In the genomic region with DNA sequence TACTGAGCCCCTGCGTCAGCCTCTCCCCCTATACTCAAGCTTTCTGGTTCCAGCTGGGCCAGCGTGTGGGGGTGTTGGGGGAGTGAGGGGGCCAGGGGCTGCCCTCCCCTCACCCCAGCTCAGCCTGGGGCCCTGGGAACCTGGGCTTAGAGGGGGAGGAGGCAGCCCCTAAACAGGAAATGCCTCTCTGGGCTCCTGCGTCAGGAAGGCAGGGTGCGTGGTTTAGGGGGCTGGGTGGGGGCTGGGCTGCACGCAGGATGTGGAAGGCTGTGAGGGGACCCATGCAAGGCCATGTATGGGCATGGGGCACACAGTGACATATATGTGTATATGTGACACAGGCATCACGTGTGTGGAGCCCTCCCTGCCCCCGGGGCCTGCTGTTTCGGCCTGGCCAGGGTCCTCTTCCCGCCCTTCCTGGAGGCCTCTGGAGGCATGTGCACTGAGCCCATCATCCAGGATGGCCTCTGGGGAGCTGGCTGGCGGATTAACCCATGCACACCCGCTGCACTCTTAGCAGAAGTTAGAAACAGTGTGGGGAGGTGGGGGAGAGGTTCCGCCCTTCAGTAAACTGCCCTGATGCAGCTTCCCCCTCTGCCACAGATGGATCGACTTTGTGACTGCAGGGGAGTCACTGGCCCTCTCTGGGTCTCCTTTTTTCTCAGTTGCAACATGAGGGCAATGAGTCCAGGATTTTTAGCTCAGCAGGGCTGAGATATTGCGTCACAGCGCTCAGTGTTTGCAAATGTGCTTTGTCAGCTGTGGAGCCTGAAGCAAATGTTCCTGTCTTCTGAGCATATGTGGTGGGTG, we compare ENCODE assay signal across 1 cellular context.
TF ChIP-seq lines count a peak whose summit lies in the region.

No MANE protein-coding gene starts in this region.

TF ChIP-seq in HepG2, 621 proteins besides CTCF, POLR2A, EP300 and RAD21 (continued from another document):
- TF ChIP-seq, protein P1, sequence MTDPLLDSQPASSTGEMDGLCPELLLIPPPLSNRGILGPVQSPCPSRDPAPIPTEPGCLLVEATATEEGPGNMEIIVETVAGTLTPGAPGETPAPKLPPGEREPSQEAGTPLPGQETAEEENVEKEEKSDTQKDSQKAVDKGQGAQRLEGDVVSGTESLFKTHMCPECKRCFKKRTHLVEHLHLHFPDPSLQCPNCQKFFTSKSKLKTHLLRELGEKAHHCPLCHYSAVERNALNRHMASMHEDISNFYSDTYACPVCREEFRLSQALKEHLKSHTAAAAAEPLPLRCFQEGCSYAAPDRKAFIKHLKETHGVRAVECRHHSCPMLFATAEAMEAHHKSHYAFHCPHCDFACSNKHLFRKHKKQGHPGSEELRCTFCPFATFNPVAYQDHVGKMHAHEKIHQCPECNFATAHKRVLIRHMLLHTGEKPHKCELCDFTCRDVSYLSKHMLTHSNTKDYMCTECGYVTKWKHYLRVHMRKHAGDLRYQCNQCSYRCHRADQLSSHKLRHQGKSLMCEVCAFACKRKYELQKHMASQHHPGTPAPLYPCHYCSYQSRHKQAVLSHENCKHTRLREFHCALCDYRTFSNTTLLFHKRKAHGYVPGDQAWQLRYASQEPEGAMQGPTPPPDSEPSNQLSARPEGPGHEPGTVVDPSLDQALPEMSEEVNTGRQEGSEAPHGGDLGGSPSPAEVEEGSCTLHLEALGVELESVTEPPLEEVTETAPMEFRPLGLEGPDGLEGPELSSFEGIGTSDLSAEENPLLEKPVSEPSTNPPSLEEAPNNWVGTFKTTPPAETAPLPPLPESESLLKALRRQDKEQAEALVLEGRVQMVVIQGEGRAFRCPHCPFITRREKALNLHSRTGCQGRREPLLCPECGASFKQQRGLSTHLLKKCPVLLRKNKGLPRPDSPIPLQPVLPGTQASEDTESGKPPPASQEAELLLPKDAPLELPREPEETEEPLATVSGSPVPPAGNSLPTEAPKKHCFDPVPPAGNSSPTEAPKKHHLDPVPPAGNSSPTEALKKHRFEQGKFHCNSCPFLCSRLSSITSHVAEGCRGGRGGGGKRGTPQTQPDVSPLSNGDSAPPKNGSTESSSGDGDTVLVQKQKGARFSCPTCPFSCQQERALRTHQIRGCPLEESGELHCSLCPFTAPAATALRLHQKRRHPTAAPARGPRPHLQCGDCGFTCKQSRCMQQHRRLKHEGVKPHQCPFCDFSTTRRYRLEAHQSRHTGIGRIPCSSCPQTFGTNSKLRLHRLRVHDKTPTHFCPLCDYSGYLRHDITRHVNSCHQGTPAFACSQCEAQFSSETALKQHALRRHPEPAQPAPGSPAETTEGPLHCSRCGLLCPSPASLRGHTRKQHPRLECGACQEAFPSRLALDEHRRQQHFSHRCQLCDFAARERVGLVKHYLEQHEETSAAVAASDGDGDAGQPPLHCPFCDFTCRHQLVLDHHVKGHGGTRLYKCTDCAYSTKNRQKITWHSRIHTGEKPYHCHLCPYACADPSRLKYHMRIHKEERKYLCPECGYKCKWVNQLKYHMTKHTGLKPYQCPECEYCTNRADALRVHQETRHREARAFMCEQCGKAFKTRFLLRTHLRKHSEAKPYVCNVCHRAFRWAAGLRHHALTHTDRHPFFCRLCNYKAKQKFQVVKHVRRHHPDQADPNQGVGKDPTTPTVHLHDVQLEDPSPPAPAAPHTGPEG (CRISPR knock-in tag; IDR thresholded peaks at IDR 0.05), result no peak
- no peak for TF ChIP-seq NFKBIZ (CRISPR knock-in tag; IDR thresholded peaks at IDR 0.05)
- TF ChIP-seq KLF13 (CRISPR knock-in tag; IDR thresholded peaks at IDR 0.05), result no peak
- TF ChIP-seq, protein P2, sequence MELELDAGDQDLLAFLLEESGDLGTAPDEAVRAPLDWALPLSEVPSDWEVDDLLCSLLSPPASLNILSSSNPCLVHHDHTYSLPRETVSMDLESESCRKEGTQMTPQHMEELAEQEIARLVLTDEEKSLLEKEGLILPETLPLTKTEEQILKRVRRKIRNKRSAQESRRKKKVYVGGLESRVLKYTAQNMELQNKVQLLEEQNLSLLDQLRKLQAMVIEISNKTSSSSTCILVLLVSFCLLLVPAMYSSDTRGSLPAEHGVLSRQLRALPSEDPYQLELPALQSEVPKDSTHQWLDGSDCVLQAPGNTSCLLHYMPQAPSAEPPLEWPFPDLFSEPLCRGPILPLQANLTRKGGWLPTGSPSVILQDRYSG (CRISPR knock-in tag; IDR thresholded peaks at IDR 0.05), result no peak
- no peak for TF ChIP-seq ZMYM3 (CRISPR knock-in tag; IDR thresholded peaks at IDR 0.05)
- no peak for TF ChIP-seq SMYD3 (CRISPR knock-in tag; IDR thresholded peaks at IDR 0.05)
- TF ChIP-seq, protein P3, sequence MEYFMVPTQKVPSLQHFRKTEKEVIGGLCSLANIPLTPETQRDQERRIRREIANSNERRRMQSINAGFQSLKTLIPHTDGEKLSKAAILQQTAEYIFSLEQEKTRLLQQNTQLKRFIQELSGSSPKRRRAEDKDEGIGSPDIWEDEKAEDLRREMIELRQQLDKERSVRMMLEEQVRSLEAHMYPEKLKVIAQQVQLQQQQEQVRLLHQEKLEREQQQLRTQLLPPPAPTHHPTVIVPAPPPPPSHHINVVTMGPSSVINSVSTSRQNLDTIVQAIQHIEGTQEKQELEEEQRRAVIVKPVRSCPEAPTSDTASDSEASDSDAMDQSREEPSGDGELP (IDR thresholded peaks at IDR 0.05; ENCODE audit: borderline replicate concordance, low read depth), result peak; percentile 79; the same call in 1 of the 2 replicates
- TF ChIP-seq, protein P4, sequence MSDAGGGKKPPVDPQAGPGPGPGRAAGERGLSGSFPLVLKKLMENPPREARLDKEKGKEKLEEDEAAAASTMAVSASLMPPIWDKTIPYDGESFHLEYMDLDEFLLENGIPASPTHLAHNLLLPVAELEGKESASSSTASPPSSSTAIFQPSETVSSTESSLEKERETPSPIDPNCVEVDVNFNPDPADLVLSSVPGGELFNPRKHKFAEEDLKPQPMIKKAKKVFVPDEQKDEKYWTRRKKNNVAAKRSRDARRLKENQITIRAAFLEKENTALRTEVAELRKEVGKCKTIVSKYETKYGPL (CRISPR knock-in tag; IDR thresholded peaks at IDR 0.05), result no peak
- TF ChIP-seq, protein P5, sequence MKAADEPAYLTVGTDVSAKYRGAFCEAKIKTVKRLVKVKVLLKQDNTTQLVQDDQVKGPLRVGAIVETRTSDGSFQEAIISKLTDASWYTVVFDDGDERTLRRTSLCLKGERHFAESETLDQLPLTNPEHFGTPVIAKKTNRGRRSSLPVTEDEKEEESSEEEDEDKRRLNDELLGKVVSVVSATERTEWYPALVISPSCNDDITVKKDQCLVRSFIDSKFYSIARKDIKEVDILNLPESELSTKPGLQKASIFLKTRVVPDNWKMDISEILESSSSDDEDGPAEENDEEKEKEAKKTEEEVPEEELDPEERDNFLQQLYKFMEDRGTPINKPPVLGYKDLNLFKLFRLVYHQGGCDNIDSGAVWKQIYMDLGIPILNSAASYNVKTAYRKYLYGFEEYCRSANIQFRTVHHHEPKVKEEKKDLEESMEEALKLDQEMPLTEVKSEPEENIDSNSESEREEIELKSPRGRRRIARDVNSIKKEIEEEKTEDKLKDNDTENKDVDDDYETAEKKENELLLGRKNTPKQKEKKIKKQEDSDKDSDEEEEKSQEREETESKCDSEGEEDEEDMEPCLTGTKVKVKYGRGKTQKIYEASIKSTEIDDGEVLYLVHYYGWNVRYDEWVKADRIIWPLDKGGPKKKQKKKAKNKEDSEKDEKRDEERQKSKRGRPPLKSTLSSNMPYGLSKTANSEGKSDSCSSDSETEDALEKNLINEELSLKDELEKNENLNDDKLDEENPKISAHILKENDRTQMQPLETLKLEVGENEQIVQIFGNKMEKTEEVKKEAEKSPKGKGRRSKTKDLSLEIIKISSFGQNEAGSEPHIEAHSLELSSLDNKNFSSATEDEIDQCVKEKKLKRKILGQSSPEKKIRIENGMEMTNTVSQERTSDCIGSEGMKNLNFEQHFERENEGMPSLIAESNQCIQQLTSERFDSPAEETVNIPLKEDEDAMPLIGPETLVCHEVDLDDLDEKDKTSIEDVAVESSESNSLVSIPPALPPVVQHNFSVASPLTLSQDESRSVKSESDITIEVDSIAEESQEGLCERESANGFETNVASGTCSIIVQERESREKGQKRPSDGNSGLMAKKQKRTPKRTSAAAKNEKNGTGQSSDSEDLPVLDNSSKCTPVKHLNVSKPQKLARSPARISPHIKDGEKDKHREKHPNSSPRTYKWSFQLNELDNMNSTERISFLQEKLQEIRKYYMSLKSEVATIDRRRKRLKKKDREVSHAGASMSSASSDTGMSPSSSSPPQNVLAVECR (CRISPR knock-in tag; IDR thresholded peaks at IDR 0.05; ENCODE audit: borderline replicate concordance), result peak; percentile 30; the same call in 1 of the 2 replicates
- no peak for TF ChIP-seq CBX2 (IDR thresholded peaks at IDR 0.05; ENCODE audit: low read depth, low read length)
- TF ChIP-seq CBX2 (CRISPR knock-in tag; IDR thresholded peaks at IDR 0.05; ENCODE audit: low read depth), result no peak
- no peak for TF ChIP-seq ZNF598 (CRISPR knock-in tag; IDR thresholded peaks at IDR 0.05; ENCODE audit: borderline replicate concordance)
- no peak; the same call in 1 of the 2 replicates for TF ChIP-seq SPEN (CRISPR knock-in tag; IDR thresholded peaks at IDR 0.05; ENCODE audit: low read depth)
- TF ChIP-seq SYNCRIP (IDR thresholded peaks at IDR 0.05; ENCODE audit: insufficient read depth, low read depth, low read length), result no peak
- TF ChIP-seq, protein P6, sequence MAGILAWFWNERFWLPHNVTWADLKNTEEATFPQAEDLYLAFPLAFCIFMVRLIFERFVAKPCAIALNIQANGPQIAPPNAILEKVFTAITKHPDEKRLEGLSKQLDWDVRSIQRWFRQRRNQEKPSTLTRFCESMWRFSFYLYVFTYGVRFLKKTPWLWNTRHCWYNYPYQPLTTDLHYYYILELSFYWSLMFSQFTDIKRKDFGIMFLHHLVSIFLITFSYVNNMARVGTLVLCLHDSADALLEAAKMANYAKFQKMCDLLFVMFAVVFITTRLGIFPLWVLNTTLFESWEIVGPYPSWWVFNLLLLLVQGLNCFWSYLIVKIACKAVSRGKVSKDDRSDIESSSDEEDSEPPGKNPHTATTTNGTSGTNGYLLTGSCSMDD (CRISPR knock-in tag; IDR thresholded peaks at IDR 0.05), result no peak
- TF ChIP-seq NFATC3 (CRISPR knock-in tag; IDR thresholded peaks at IDR 0.05), result no peak
- no peak for TF ChIP-seq FOXJ3 (CRISPR knock-in tag; IDR thresholded peaks at IDR 0.05; ENCODE audit: borderline replicate concordance)
- TF ChIP-seq NRL (CRISPR knock-in tag; IDR thresholded peaks at IDR 0.05; ENCODE audit: borderline replicate concordance), result no peak
- TF ChIP-seq, protein P7, sequence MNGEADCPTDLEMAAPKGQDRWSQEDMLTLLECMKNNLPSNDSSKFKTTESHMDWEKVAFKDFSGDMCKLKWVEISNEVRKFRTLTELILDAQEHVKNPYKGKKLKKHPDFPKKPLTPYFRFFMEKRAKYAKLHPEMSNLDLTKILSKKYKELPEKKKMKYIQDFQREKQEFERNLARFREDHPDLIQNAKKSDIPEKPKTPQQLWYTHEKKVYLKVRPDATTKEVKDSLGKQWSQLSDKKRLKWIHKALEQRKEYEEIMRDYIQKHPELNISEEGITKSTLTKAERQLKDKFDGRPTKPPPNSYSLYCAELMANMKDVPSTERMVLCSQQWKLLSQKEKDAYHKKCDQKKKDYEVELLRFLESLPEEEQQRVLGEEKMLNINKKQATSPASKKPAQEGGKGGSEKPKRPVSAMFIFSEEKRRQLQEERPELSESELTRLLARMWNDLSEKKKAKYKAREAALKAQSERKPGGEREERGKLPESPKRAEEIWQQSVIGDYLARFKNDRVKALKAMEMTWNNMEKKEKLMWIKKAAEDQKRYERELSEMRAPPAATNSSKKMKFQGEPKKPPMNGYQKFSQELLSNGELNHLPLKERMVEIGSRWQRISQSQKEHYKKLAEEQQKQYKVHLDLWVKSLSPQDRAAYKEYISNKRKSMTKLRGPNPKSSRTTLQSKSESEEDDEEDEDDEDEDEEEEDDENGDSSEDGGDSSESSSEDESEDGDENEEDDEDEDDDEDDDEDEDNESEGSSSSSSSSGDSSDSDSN (CRISPR knock-in tag; IDR thresholded peaks at IDR 0.05), result peak; percentile 53; the same call in 1 of the 2 replicates
- no peak for TF ChIP-seq EHMT2 (IDR thresholded peaks at IDR 0.05; ENCODE audit: borderline replicate concordance, low read depth, low read length)
- TF ChIP-seq, protein P8, sequence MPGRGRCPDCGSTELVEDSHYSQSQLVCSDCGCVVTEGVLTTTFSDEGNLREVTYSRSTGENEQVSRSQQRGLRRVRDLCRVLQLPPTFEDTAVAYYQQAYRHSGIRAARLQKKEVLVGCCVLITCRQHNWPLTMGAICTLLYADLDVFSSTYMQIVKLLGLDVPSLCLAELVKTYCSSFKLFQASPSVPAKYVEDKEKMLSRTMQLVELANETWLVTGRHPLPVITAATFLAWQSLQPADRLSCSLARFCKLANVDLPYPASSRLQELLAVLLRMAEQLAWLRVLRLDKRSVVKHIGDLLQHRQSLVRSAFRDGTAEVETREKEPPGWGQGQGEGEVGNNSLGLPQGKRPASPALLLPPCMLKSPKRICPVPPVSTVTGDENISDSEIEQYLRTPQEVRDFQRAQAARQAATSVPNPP (CRISPR knock-in tag; IDR thresholded peaks at IDR 0.05), result no peak
- no peak for TF ChIP-seq KDM1A (CRISPR knock-in tag; IDR thresholded peaks at IDR 0.05)
- no peak for TF ChIP-seq BCL6 (CRISPR knock-in tag; IDR thresholded peaks at IDR 0.05)
- TF ChIP-seq, protein P9, sequence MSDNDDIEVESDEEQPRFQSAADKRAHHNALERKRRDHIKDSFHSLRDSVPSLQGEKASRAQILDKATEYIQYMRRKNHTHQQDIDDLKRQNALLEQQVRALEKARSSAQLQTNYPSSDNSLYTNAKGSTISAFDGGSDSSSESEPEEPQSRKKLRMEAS (IDR thresholded peaks at IDR 0.05), result peak; percentile 71
- TF ChIP-seq ZNF274 (CRISPR knock-in tag; IDR thresholded peaks at IDR 0.05), result no peak
- TF ChIP-seq ARNT2 (CRISPR knock-in tag; IDR thresholded peaks at IDR 0.05; ENCODE audit: low read depth), result 0 out of 2 replicates have a peak, but pooled peaks have one; percentile 18
- no peak for TF ChIP-seq ZFP41 (CRISPR knock-in tag; IDR thresholded peaks at IDR 0.05; ENCODE audit: borderline replicate concordance)
TF ChIP-seq in HepG2: peak in this region for 71.
